Comparison of ENCODE assay signal across 13 cellular contexts in the genomic region with DNA sequence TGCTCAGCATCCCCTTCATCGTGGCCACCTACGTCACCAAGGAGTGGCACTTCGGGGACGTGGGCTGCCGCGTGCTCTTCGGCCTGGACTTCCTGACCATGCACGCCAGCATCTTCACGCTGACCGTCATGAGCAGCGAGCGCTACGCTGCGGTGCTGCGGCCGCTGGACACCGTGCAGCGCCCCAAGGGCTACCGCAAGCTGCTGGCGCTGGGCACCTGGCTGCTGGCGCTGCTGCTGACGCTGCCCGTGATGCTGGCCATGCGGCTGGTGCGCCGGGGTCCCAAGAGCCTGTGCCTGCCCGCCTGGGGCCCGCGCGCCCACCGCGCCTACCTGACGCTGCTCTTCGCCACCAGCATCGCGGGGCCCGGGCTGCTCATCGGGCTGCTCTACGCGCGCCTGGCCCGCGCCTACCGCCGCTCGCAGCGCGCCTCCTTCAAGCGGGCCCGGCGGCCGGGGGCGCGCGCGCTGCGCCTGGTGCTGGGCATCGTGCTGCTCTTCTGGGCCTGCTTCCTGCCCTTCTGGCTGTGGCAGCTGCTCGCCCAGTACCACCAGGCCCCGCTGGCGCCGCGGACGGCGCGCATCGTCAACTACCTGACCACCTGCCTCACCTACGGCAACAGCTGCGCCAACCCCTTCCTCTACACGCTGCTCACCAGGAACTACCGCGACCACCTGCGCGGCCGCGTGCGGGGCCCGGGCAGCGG.
DNase-seq lines count a peak whose midpoint lies in the region; ATAC-seq lines count a peak whose summit lies in the region.
"Had no signal": no experiment of that assay in that cellular context is flagged by ENCODE, and none has a peak within 500 bp of the region (broad histone marks: within the 10 kb centered on the region; RNA-seq: fewer than 3 reads in every experiment).

No MANE protein-coding gene starts in this region.

- DNase-seq in NCI-H1105 treated with DMSO at 0.1 percent for 48 hours (lab: John Stamatoyannopoulos, UW): peak; percentile 7
- no peak for DNase-seq in NCI-H1105 (lab: John Stamatoyannopoulos, UW)
- DNase-seq in NCI-H510A treated with DMSO at 0.1 percent for 48 hours (lab: John Stamatoyannopoulos, UW): peak; percentile 55
- DNase-seq in iPS-NIHi11 (ENCODE audit: low spot score): peak; percentile 73
- no peak for DNase-seq in SW480 (ENCODE audit: low spot score)
- DNase-seq: DND-41, GF-D8, KBM-7, NCI-H1694 treated with DMSO at 0.1 percent for 48 hours, NCI-H345, NCI-H748 treated with DMSO at 0.1 percent for 48 hours, PC-3 had no signal

- ATAC-seq in GM21723 (IDR thresholded peaks at IDR 0.05; ENCODE audit: unreplicated experiment): no peak
- ATAC-seq: PC-3 had no signal

Comparison
In these comparisons a context has a peak if more than half of its experiments do, and no peak if none do; other contexts are left out.
1. DNase-seq: peak in NCI-H1105 treated with DMSO at 0.1 percent for 48 hours (single experiment), NCI-H510A treated with DMSO at 0.1 percent for 48 hours (single experiment) and iPS-NIHi11 (single experiment); none in NCI-H1105 (single experiment) and SW480 (single experiment).